ENCODE assay signal across 13 cellular contexts in the genomic region with DNA sequence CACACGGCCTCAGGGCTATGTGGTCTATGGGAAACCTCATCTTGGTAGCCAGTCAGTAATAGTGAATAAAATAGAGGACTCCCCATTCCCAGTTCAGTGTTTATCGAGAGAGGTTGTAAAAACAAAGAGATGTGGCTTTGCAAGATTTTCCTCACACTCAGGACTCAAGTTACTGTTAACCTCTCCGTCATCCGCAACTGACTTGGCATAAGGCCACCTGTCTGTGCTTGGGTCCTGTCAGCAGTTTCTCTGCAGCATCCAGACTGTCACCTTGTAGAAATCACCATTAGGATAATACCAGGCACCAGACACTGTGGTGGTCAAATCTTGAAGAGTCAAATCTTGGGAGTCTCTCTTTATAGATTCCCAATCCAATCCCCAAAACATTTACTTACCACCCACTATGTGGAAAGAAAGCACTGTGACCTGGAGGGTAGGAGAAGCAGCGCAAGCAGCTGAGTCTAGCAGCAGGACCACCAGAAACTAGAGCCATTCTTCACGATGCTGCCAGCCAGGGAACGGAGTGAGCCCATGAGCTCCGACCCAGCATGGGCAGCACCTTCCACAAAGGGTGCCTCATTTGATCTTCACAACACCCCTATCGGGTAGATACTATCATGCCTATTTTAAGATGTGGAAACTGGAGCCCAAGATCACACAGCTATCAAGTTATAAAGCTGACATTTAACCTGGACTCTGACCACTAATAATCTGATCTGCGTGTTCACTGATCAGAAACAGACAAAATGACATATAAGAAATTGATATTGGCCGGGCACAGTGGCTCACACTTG. TPM values are rescaled to one million over a fixed set of nuclear protein-coding genes. Genes with fewer than 3 reads are reported as not detected.
DNase-seq lines count a peak whose midpoint lies in the region; ATAC-seq and TF ChIP-seq lines count a peak whose summit lies in the region.
"Had no signal": no experiment of that assay in that cellular context is flagged by ENCODE, and none has a peak within 500 bp of the region (broad histone marks: within the 10 kb centered on the region; RNA-seq: fewer than 3 reads in every experiment).

No MANE protein-coding gene starts in this region.

- H3K9me3 Mint-ChIP-seq in nephron progenitor cell = no peaks in the 10 kb centered on the region
- H3K9me3 Mint-ChIP-seq: dendritic cell treated with granulocyte-macrophage colony-stimulating factor and Interleukin-4, amounts not matched to agents 40 ng/mL and 50 ng/mL, for 4 days; naive thymus-derived CD4-positive, alpha-beta T cell had no signal

- H3K4me3 Mint-ChIP-seq in nephron progenitor cell = no peak overlapping the region
- H3K4me3 Mint-ChIP-seq: dendritic cell treated with granulocyte-macrophage colony-stimulating factor and Interleukin-4, amounts not matched to agents 40 ng/mL and 50 ng/mL, for 4 days; naive thymus-derived CD4-positive, alpha-beta T cell had no signal

- peak overlapping the region; percentile 88 for H3K27ac Mint-ChIP-seq in nephron progenitor cell
- H3K27ac Mint-ChIP-seq: dendritic cell treated with granulocyte-macrophage colony-stimulating factor and Interleukin-4, amounts not matched to agents 40 ng/mL and 50 ng/mL, for 4 days had no signal

- TF ChIP-seq CTCF in Panc1 (IDR thresholded peaks at IDR 0.05) (no peak), nephron progenitor cell (IDR thresholded peaks at IDR 0.05) (no peak), coronary artery (IDR thresholded peaks at IDR 0.05) (no peak)

- H3K4me3 ChIP-seq in Panc1 (ENCODE audit: low read depth in 2 of 2, low read length in 2 of 2) = no peak overlapping the region
- no peak overlapping the region for H3K4me3 ChIP-seq in coronary artery
- H3K4me3 ChIP-seq in H7 (ENCODE audit: insufficient read depth, low read depth, low read length) = no peak overlapping the region
- H3K4me3 ChIP-seq: vagina had no signal

- intact Hi-C loops in Panc1 (cut with micrococcal nuclease; ENCODE audit: unreplicated experiment) = no loop called here

- no peaks in the 10 kb centered on the region; the same call in 1 of the 2 replicates for H3K4me1 ChIP-seq in Panc1 (ENCODE audit: control insufficient read depth, insufficient read depth, low read length)
- H3K4me1 ChIP-seq: vagina had no signal

- peaks cover 26% of the 10 kb centered on the region for H3K36me3 Mint-ChIP-seq in nephron progenitor cell (ENCODE audit: low read depth)

- H3K27me3 Mint-ChIP-seq in nephron progenitor cell (ENCODE audit: low read depth, poor library complexity) = peaks cover 10% of the 10 kb centered on the region

- H3K36me3 ChIP-seq in Panc1 (ENCODE audit: control insufficient read depth, insufficient read depth, low read length) (no peaks in the 10 kb centered on the region), H7 (replicated peaks; ENCODE audit: control insufficient read depth, insufficient read depth, low read length) (no peaks in the 10 kb centered on the region)

- CTCF ChIA-PET in Panc1 (lab: Charles Lee) = no interaction called here

- DNase-seq in NCI-H510A treated with DMSO at 0.1 percent for 48 hours (lab: John Stamatoyannopoulos, UW) = peak; percentile 67
- DNase-seq in NCI-H510A (lab: John Stamatoyannopoulos, UW) = no peak
- DNase-seq in Panc1 (ENCODE audit: low read depth, low spot score) = no peak
- no peak for DNase-seq in nephron progenitor cell
- DNase-seq in coronary artery (ENCODE audit: low spot score) = no peak
- no peak for DNase-seq in H7
- DNase-seq: activated CD8-positive, alpha-beta memory T cell treated with anti-CD3 and anti-CD28 coated beads, Interleukin-2, amount 50 U/mL, for 48 hours; HCEC 1CT had no signal

- H3K27me3 ChIP-seq in Panc1 (ENCODE audit: control insufficient read depth, insufficient read depth, low read length) = no peaks in the 10 kb centered on the region
- no peaks in the 10 kb centered on the region for H3K27me3 ChIP-seq in H7 (ENCODE audit: control insufficient read depth, insufficient read depth, low read length)
- H3K27me3 ChIP-seq: vagina had no signal

- no peak overlapping the region for H3K27ac ChIP-seq in Panc1 (ENCODE audit: low read length)
- no peak overlapping the region for H3K27ac ChIP-seq in coronary artery
- H3K27ac ChIP-seq: vagina had no signal

- H3K9me3 ChIP-seq in Panc1 (ENCODE audit: control insufficient read depth, insufficient read depth, low read depth, low read length) = no peaks in the 10 kb centered on the region
- H3K9me3 ChIP-seq: vagina had no signal

- no TSS peak for BruUV-seq in Panc1 (replicated peaks; lab: Mats Ljungman, UMichigan)

- in situ Hi-C loops in Panc1 (cut with HindIII; ENCODE audit: low pct_unique_long_range_greater_than_20kb, low sequenced_read_pairs) = no loop called here

- POLR2A ChIA-PET in Panc1 (lab: Charles Lee) = no interaction called here

- peak; percentile 3 for ATAC-seq in HG02798 (IDR thresholded peaks at IDR 0.05; ENCODE audit: poor library complexity, unreplicated experiment)
- 0 out of 2 replicates have a peak, but pooled peaks have one; percentile 13 for ATAC-seq in Panc1
- ATAC-seq in esophagus mucosa = no peak
- ATAC-seq: naive thymus-derived CD4-positive, alpha-beta T cell had no signal

- H3K4me1 Mint-ChIP-seq in nephron progenitor cell = peaks cover 36% of the 10 kb centered on the region

RNA-seq across cellular contexts. Expression of gene GPR25, which starts 5.6 kb away (rescaled TPM):
- not detected for total RNA-seq in Panc1 (2021; ENCODE audit: unreplicated experiment)
- polyA plus RNA-seq in Panc1 (2012; ENCODE audit: insufficient read length) = not detected
- 0.32 TPM for total RNA-seq in esophagus mucosa
- not detected in 2 replicates for total RNA-seq in H7 (2014; rRNA removed; shearing (Covaris generic))

RNA-seq across cellular contexts. Expression of gene INAVA, which starts 27.5 kb away (rescaled TPM):
- total RNA-seq in Panc1 (2021; ENCODE audit: unreplicated experiment) (3.6 TPM), esophagus mucosa (54.8 TPM)
- polyA plus RNA-seq in Panc1 (2012; ENCODE audit: insufficient read length) = 3.3 TPM
- total RNA-seq in H7 (2014; rRNA removed; shearing (Covaris generic)) = 44.5 and 53.8 TPM in 2 replicates
- polyA plus RNA-seq: naive thymus-derived CD4-positive, alpha-beta T cell had no signal
